In genomic region chr7:158595068-158595467, GRCh38 we compare ENCODE assay signal across 1 cellular context.
TF ChIP-seq lines count a peak whose summit lies in the region.

No MANE protein-coding gene starts in this region.

TF ChIP-seq in IMR-90, 13 proteins besides CTCF, POLR2A, EP300 and RAD21:
- no peak for TF ChIP-seq RFX5 (IDR thresholded peaks at IDR 0.05; ENCODE audit: low read depth, low read length)
- TF ChIP-seq USF2 (IDR thresholded peaks at IDR 0.05; ENCODE audit: low read depth, low read length), result no peak
- TF ChIP-seq BHLHE40 (IDR thresholded peaks at IDR 0.05; ENCODE audit: low read depth, low read length), result no peak
- no peak for TF ChIP-seq NFE2L2 (IDR thresholded peaks at IDR 0.05; ENCODE audit: low read depth, low read length)
- TF ChIP-seq MXI1 (IDR thresholded peaks at IDR 0.05; ENCODE audit: borderline replicate concordance, low read depth, low read length), result no peak
- no peak for TF ChIP-seq MAFK (IDR thresholded peaks at IDR 0.05; ENCODE audit: low read depth, low read length)
- TF ChIP-seq CEBPB (IDR thresholded peaks at IDR 0.05; ENCODE audit: low read depth, low read length), result no peak
- no peak for TF ChIP-seq MAZ (IDR thresholded peaks at IDR 0.05; ENCODE audit: borderline replicate concordance, low read depth, low read length)
- no peak for TF ChIP-seq ELK1 (IDR thresholded peaks at IDR 0.05; ENCODE audit: borderline replicate concordance, low read depth, low read length)
- TF ChIP-seq RCOR1 (IDR thresholded peaks at IDR 0.05; ENCODE audit: insufficient replicate concordance, low read length), result no peak
TF ChIP-seq in IMR-90: peak in this region for 0.
